11 cellular contexts compared by ENCODE assay signal in genomic region chr9:109856785-109857184, GRCh38.
DNase-seq lines count a peak whose midpoint lies in the region; ATAC-seq and TF ChIP-seq lines count a peak whose summit lies in the region.
"Had no signal": no experiment of that assay in that cellular context is flagged by ENCODE, and none has a peak within 500 bp of the region (broad histone marks: within the 10 kb centered on the region; RNA-seq: fewer than 3 reads in every experiment).

No MANE protein-coding gene starts in this region.

- peak; percentile 57 for DNase-seq in EH (ENCODE audit: low read depth)
- peak; percentile 60 for DNase-seq in astrocyte of the hippocampus (ENCODE audit: low read depth, low spot score)
- DNase-seq in right atrium auricular region (ENCODE audit: low spot score) = peak; percentile 86
- DNase-seq in occipital lobe (lab: John Stamatoyannopoulos, UW) = peak; percentile 78
- no peak for DNase-seq in T-cell
- DNase-seq in NCI-H1417 (lab: John Stamatoyannopoulos, UW) = no peak
- DNase-seq in NOMO-1 (lab: John Stamatoyannopoulos, UW; ENCODE audit: unreplicated experiment in 2 of 2) = no peak
- DNase-seq: AML-193 had no signal

- H3K36me3 Mint-ChIP-seq in T-cell = no peaks in the 10 kb centered on the region
- H3K36me3 Mint-ChIP-seq in stimulated activated memory B cell treated with anti-CD40 and anti-IgM and Interleukin-4, amounts not matched to agents 10 μg/mL and 1 μg/mL and 100 μg/mL, for 72 hours = no peaks in the 10 kb centered on the region
- H3K36me3 Mint-ChIP-seq: activated naive CD4-positive, alpha-beta T cell treated with anti-CD3 and anti-CD28 coated beads, Interleukin-2, amount 50 U/mL, for 72 hours had no signal

- H3K27me3 Mint-ChIP-seq in T-cell = peaks cover 13 to 21% of the 10 kb centered on the region in 2 donors
- H3K27me3 Mint-ChIP-seq in stimulated activated memory B cell treated with anti-CD40 and anti-IgM and Interleukin-4, amounts not matched to agents 10 μg/mL and 1 μg/mL and 100 μg/mL, for 72 hours = no peaks in the 10 kb centered on the region

- CTCF ChIA-PET in T-cell (lab: Charles Lee) = no interaction called here

- H3K36me3 ChIP-seq in right atrium auricular region = no peaks in the 10 kb centered on the region

- H3K4me3 Mint-ChIP-seq in T-cell = no peak overlapping the region
- H3K4me3 Mint-ChIP-seq in stimulated activated memory B cell treated with anti-CD40 and anti-IgM and Interleukin-4, amounts not matched to agents 10 μg/mL and 1 μg/mL and 100 μg/mL, for 72 hours = no peak overlapping the region

- no peak overlapping the region for H3K27ac Mint-ChIP-seq in T-cell
- H3K27ac Mint-ChIP-seq in stimulated activated memory B cell treated with anti-CD40 and anti-IgM and Interleukin-4, amounts not matched to agents 10 μg/mL and 1 μg/mL and 100 μg/mL, for 72 hours = no peak overlapping the region
- H3K27ac Mint-ChIP-seq: activated naive CD4-positive, alpha-beta T cell treated with anti-CD3 and anti-CD28 coated beads, Interleukin-2, amount 50 U/mL, for 72 hours had no signal

- POLR2A ChIA-PET in T-cell (lab: Charles Lee) = no interaction called here

- ATAC-seq in T-cell (replicated peaks in 1 of 4) = no peak
- no peak for ATAC-seq in stimulated activated memory B cell treated with anti-CD40 and anti-IgM and Interleukin-4, amounts not matched to agents 10 μg/mL and 1 μg/mL and 100 μg/mL, for 72 hours
- ATAC-seq: activated naive CD4-positive, alpha-beta T cell treated with anti-CD3 and anti-CD28 coated beads, Interleukin-2, amount 50 U/mL, for 72 hours had no signal

- H3K9me3 Mint-ChIP-seq in T-cell = peaks cover 0 to 6% (median 0%) of the 10 kb centered on the region in 3 donors
- H3K9me3 Mint-ChIP-seq in stimulated activated memory B cell treated with anti-CD40 and anti-IgM and Interleukin-4, amounts not matched to agents 10 μg/mL and 1 μg/mL and 100 μg/mL, for 72 hours = no peaks in the 10 kb centered on the region
- H3K9me3 Mint-ChIP-seq: activated naive CD4-positive, alpha-beta T cell treated with anti-CD3 and anti-CD28 coated beads, Interleukin-2, amount 50 U/mL, for 72 hours had no signal

- peaks cover 0 to 5% of the 10 kb centered on the region in 2 donors for H3K9me3 ChIP-seq in right atrium auricular region

- peaks cover 0 to 67% of the 10 kb centered on the region in 2 donors for H3K4me1 ChIP-seq in right atrium auricular region

- no peaks in the 10 kb centered on the region for H3K27me3 ChIP-seq in right atrium auricular region

- peak overlapping the region; percentile 68 to 94 for H3K27ac ChIP-seq in right atrium auricular region

- no peak overlapping the region for H3K4me3 ChIP-seq in right atrium auricular region
- H3K4me3 ChIP-seq: smooth muscle cell had no signal

- TF ChIP-seq CTCF in right atrium auricular region (IDR thresholded peaks at IDR 0.05) = no peak

- no peaks in the 10 kb centered on the region for H3K4me1 Mint-ChIP-seq in T-cell
- H3K4me1 Mint-ChIP-seq in stimulated activated memory B cell treated with anti-CD40 and anti-IgM and Interleukin-4, amounts not matched to agents 10 μg/mL and 1 μg/mL and 100 μg/mL, for 72 hours = no peaks in the 10 kb centered on the region

Comparison
In these comparisons a context has a peak if more than half of its experiments do, and no peak if none do; other contexts are left out.
1. DNase-seq: peak in EH (single experiment), astrocyte of the hippocampus (single experiment), right atrium auricular region (single experiment) and occipital lobe (single experiment); none in T-cell (0 of 34), NCI-H1417 (0 of 3) and NOMO-1 (0 of 2).